ENCODE assay signal across 1 cellular context in genomic region chr18:24063121-24063731, GRCh38.
TF ChIP-seq lines count a peak whose summit lies in the region.

No MANE protein-coding gene starts in this region.

TF ChIP-seq in A549, 52 proteins besides CTCF, POLR2A, EP300 and RAD21 (continued from another document):
- TF ChIP-seq USF2 (IDR thresholded peaks at IDR 0.05) (no peak), CBX8 (IDR thresholded peaks at IDR 0.05) (no peak), HOXB5 (CRISPR knock-in tag; IDR thresholded peaks at IDR 0.05) (no peak), CHD4 (IDR thresholded peaks at IDR 0.05; ENCODE audit: borderline replicate concordance) (no peak), NR3C1 (IDR thresholded peaks at IDR 0.05) (no peak)
